In genomic region chr13:78121459-78122348, GRCh38 we compare ENCODE assay signal across 8 cellular contexts.
DNase-seq lines count a peak whose midpoint lies in the region; ATAC-seq and TF ChIP-seq lines count a peak whose summit lies in the region.

No MANE protein-coding gene starts in this region.

- H3K4me3 Mint-ChIP-seq in CD8-positive, alpha-beta memory T cell = no peak overlapping the region

- H3K4me1 Mint-ChIP-seq in CD8-positive, alpha-beta memory T cell = peaks cover 2 to 11% (median 8%) of the 10 kb centered on the region in 3 donors

- H3K27ac Mint-ChIP-seq in CD8-positive, alpha-beta memory T cell = no peak overlapping the region

- no peaks in the 10 kb centered on the region for H3K27me3 ChIP-seq in CD8-positive, alpha-beta memory T cell (ENCODE audit: insufficient read depth, low read length, poor library complexity, severe bottlenecking)

- H3K36me3 Mint-ChIP-seq in CD8-positive, alpha-beta memory T cell = no peaks in the 10 kb centered on the region

- POLR2A ChIA-PET in CD8-positive, alpha-beta memory T cell (lab: Charles Lee) = no interaction called here

- no peak overlapping the region for H3K4me3 ChIP-seq in CD8-positive, alpha-beta memory T cell (ENCODE audit: low read length)
- H3K4me3 ChIP-seq in cardiac fibroblast (replicated peaks in 1 of 2; ENCODE audit: low read depth in 2 of 2, low read length in 2 of 2) = no peak overlapping the region

- H3K27me3 Mint-ChIP-seq in CD8-positive, alpha-beta memory T cell = peaks cover 8 to 32% of the 10 kb centered on the region in 2 donors

- peak; percentile 73 for ATAC-seq in GM18907 (IDR thresholded peaks at IDR 0.05; ENCODE audit: unreplicated experiment)
- peak; percentile 85 for ATAC-seq in left lobe of liver

- no peaks in the 10 kb centered on the region for H3K4me1 ChIP-seq in CD8-positive, alpha-beta memory T cell (ENCODE audit: insufficient read depth, low read length)

- H3K27ac ChIP-seq in CD8-positive, alpha-beta memory T cell (ENCODE audit: low read depth, low read length) = no peak overlapping the region

- no peaks in the 10 kb centered on the region for H3K9me3 ChIP-seq in CD8-positive, alpha-beta memory T cell (ENCODE audit: low read length)

- peak; percentile 69 for TF ChIP-seq CTCF in cardiac fibroblast (IDR thresholded peaks at IDR 0.05; ENCODE audit: low read depth, low read length)

- H3K9me3 Mint-ChIP-seq in CD8-positive, alpha-beta memory T cell = no peaks in the 10 kb centered on the region

- peak in 3 of 5 donors; percentile 28 to 51 (median 37) for DNase-seq in CD8-positive, alpha-beta memory T cell
- DNase-seq in HuH-7 (ENCODE audit: low spot score) (peak; percentile 10), RPMI8226 (peak; percentile 61), cardiac fibroblast (ENCODE audit: low read depth in 2 of 2) (peak; percentile 85 to 87), left lobe of liver (ENCODE audit: low spot score) (no peak), GOT3 (lab: John Stamatoyannopoulos, UW) (no peak)
- peak; percentile 1 to 7 for DNase-seq in stimulated activated CD8-positive, alpha-beta memory T cell treated with anti-CD3 and anti-CD28 coated beads, Interleukin-7, amount 100 ng/mL, for 4 hours (ENCODE audit: low read depth in 2 of 2)

- H3K36me3 ChIP-seq in CD8-positive, alpha-beta memory T cell (ENCODE audit: insufficient read depth, low read length) = no peaks in the 10 kb centered on the region

- CTCF ChIA-PET in CD8-positive, alpha-beta memory T cell (lab: Charles Lee) = interaction anchor here (0.7 to 1.7 kb wide), 14 partner anchors 9 to 855 kb away, joined by 3 to 9 read pairs (median 4); no protein-coding TSS in a partner anchor

Comparison
In these comparisons a context has a peak if more than half of its experiments do, and no peak if none do; other contexts are left out.
1. DNase-seq: peak in CD8-positive, alpha-beta memory T cell (3 of 5), HuH-7 (single experiment), RPMI8226 (single experiment), cardiac fibroblast (2 of 2) and stimulated activated CD8-positive, alpha-beta memory T cell treated with anti-CD3 and anti-CD28 coated beads, Interleukin-7, amount 100 ng/mL, for 4 hours (2 of 2); none in left lobe of liver (single experiment) and GOT3 (single experiment).